In the genomic region with DNA sequence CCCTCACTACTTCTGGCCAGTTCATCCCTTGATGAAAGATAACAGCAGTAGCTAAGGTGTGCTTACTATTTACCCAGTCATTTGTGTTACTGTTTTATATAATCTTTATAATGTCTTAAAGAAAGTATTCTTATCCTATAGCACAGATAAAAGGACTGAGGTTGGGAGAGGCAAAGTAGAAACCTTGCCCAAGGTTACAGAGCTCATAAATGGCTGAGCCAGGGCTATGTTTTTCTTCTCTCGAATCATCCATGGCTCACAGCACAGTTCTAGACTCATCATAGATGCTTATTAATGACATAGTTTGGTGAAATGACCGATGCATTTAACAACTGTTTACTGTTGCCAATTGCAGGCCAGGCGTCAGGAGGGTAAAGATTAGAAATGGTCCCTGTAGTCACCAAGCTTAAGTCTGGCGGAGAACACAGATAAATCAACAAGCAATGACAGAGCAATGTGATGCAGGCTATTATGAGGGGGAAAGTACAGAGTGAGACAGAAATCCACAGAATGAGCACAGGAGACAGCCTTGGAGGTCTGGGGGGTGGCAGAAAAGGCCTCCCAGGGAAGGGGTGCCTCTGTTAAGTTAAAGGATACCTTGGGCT, we compare ENCODE assay signal across 17 cellular contexts.
A peak's percentile ranks its signal among the peaks of the same experiment; 100 is the strongest.
DNase-seq lines count a peak whose midpoint lies in the region; FAIRE-seq and TF ChIP-seq lines count a peak whose summit lies in the region.
"Had no signal": no experiment of that assay in that cellular context is flagged by ENCODE, and none has a peak within 500 bp of the region (broad histone marks: within the 10 kb centered on the region; RNA-seq: fewer than 3 reads in every experiment).

No MANE protein-coding gene starts in this region.

- 0 out of 2 replicates have a peak overlapping the region, but pooled peaks have one; percentile 10 for H3K27ac ChIP-seq in C4-2B
- H3K27ac ChIP-seq in astrocyte (ENCODE audit: low read depth, low read length): no peak overlapping the region
- H3K27ac ChIP-seq: BLaER1 had no signal

- no peaks in the 10 kb centered on the region for H4K20me1 ChIP-seq in astrocyte (ENCODE audit: insufficient read depth, low read length)

- H3K36me3 Mint-ChIP-seq in astrocyte (ENCODE audit: low read depth, unreplicated experiment): no peaks in the 10 kb centered on the region
- H3K36me3 Mint-ChIP-seq in nephron progenitor cell (ENCODE audit: low read depth): peaks cover 1% of the 10 kb centered on the region

- no peaks in the 10 kb centered on the region for H3K36me3 ChIP-seq in astrocyte (ENCODE audit: insufficient read depth, low read length)

- H3K9me3 ChIP-seq in astrocyte (ENCODE audit: insufficient read depth, low read depth, low read length): no peaks in the 10 kb centered on the region

- H3K4me3 ChIP-seq in astrocyte (ENCODE audit: insufficient read depth, low read depth, low read length): no peak overlapping the region
- H3K4me3 ChIP-seq: BLaER1 had no signal

- H2AFZ ChIP-seq in astrocyte (ENCODE audit: low read depth, low read length): no peak overlapping the region

- no peaks in the 10 kb centered on the region for H3K79me2 ChIP-seq in astrocyte (ENCODE audit: insufficient read depth, low read length)

- peaks cover 5% of the 10 kb centered on the region for H3K4me1 ChIP-seq in astrocyte (ENCODE audit: insufficient read depth, low read length)
- H3K4me1 ChIP-seq: BLaER1 had no signal

- H3K27ac Mint-ChIP-seq in astrocyte (ENCODE audit: unreplicated experiment): peak overlapping the region; percentile 34
- peak overlapping the region; percentile 23 for H3K27ac Mint-ChIP-seq in nephron progenitor cell

- no peak overlapping the region for H3K9ac ChIP-seq in astrocyte (ENCODE audit: low read length)
- H3K9ac ChIP-seq: BLaER1 had no signal

- no peak overlapping the region for H3K4me2 ChIP-seq in astrocyte (ENCODE audit: low read length)
- H3K4me2 ChIP-seq: BLaER1 had no signal

- no peaks in the 10 kb centered on the region for H3K27me3 ChIP-seq in astrocyte (ENCODE audit: insufficient read depth, low read length)
- H3K27me3 ChIP-seq: BLaER1 had no signal

- H3K9me3 Mint-ChIP-seq in astrocyte (ENCODE audit: unreplicated experiment) (no peaks in the 10 kb centered on the region), nephron progenitor cell (peaks cover under 1% of the 10 kb centered on the region)

- H3K4me1 Mint-ChIP-seq in astrocyte (ENCODE audit: low read depth, unreplicated experiment): peaks cover 6% of the 10 kb centered on the region
- H3K4me1 Mint-ChIP-seq in nephron progenitor cell: no peaks in the 10 kb centered on the region

- TF ChIP-seq CTCF in C4-2B (conservative IDR thresholded peaks at IDR 0.05): no peak
- TF ChIP-seq CTCF in astrocyte (IDR thresholded peaks at IDR 0.05; ENCODE audit: insufficient read depth, low read depth, low read length): no peak
- no peak for TF ChIP-seq CTCF in nephron progenitor cell (IDR thresholded peaks at IDR 0.05)

- H3K27me3 Mint-ChIP-seq in astrocyte (ENCODE audit: low read depth, unreplicated experiment) (peaks cover 9% of the 10 kb centered on the region), nephron progenitor cell (ENCODE audit: low read depth, poor library complexity) (peaks cover 11% of the 10 kb centered on the region)

- DNase-seq in NCI-H748 (lab: John Stamatoyannopoulos, UW; ENCODE audit: unreplicated experiment) (peak; percentile 39), NCI-H748 treated with DMSO at 0.1 percent for 48 hours (lab: John Stamatoyannopoulos, UW) (no peak), astrocyte (ENCODE audit: low read depth) (no peak), nephron progenitor cell (no peak), RKO (ENCODE audit: low spot score) (no peak), GM03348 (ENCODE audit: low spot score) (no peak)
- no peak for DNase-seq in stimulated activated CD4-positive, alpha-beta T cell treated with anti-CD3 and anti-CD28 coated beads, Interleukin-12 subunit alpha, Interleukin-12 subunit beta, amount 100 ng/mL, for 4 hours
- DNase-seq: 8988T; DMS153; EL; Karpas-422; NCI-H2029; NCI-H524; NK-92 treated with Interleukin-12 subunit alpha and Interleukin-12 subunit beta, amount 100 ng/mL, for 24 hours had no signal

- H3K4me3 Mint-ChIP-seq in astrocyte (ENCODE audit: unreplicated experiment) (no peak overlapping the region), nephron progenitor cell (no peak overlapping the region)

- no peak for FAIRE-seq in astrocyte (lab: Jason Lieb, UNC)
- FAIRE-seq: HepG2 had no signal
